ENCODE assay signal across 8 cellular contexts in genomic region chr22:21952586-21953571, GRCh38. TPM values are rescaled to one million over a fixed set of nuclear protein-coding genes. Genes with fewer than 3 reads are reported as not detected.
DNase-seq lines count a peak whose midpoint lies in the region; ATAC-seq and TF ChIP-seq lines count a peak whose summit lies in the region.

TSS of gene PPM1F (minus strand) at chr22:21952848. CDS start at chr22:21946048, 6,800 bp downstream.

- intact Hi-C loops in CD8-positive, alpha-beta T cell (cut with DNase I, micrococcal nuclease): loop anchor here (2.0 to 5.0 kb wide), 6 partner anchors 14 to 240 kb away; partner anchors contain the start of genes MAPK1 (in 2 of the 2), TOP3B (in 1 of the 2) and YPEL1 (in 1 of the 2)
- intact Hi-C loops in stomach (cut with DNase I; ENCODE audit: low total_unique reads): no loop called here

- TF ChIP-seq EP300 in stomach (IDR thresholded peaks at IDR 0.05): no peak

- H3K4me1 ChIP-seq in CD8-positive, alpha-beta T cell (ENCODE audit: insufficient read depth, low read length): peaks cover 11% of the 10 kb centered on the region
- H3K4me1 ChIP-seq in KMS-11 (ENCODE audit: low read depth, poor library complexity, severe bottlenecking): peaks cover 2% of the 10 kb centered on the region
- peaks cover 5% of the 10 kb centered on the region; the same call in 1 of the 2 replicates for H3K4me1 ChIP-seq in SJCRH30
- peaks cover 4% of the 10 kb centered on the region for H3K4me1 ChIP-seq in neural progenitor cell
- peaks cover 4 to 46% (median 32%) of the 10 kb centered on the region in 4 donors for H3K4me1 ChIP-seq in stomach

- POLR2A ChIA-PET in CD8-positive, alpha-beta T cell (lab: Charles Lee): interaction anchor here (0.9 to 1.3 kb wide), 3 partner anchors 15 to 113 kb away, joined by 3 to 8 read pairs (median 3); no protein-coding TSS in a partner anchor

- H3K27ac Mint-ChIP-seq in CD8-positive, alpha-beta T cell: no peak within 1 kb of the TSS
- H3K27ac Mint-ChIP-seq in neural progenitor cell: peak within 1 kb of the TSS; percentile 27

- peak; percentile 82 for TF ChIP-seq CTCF in CD8-positive, alpha-beta T cell (IDR thresholded peaks at IDR 0.05)
- TF ChIP-seq CTCF in KMS-11 (conservative IDR thresholded peaks at IDR 0.05; ENCODE audit: low read depth, low read length) (peak; percentile 73; the same call in 1 of the 2 replicates), foreskin fibroblast (IDR thresholded peaks at IDR 0.05; ENCODE audit: low read depth, low read length) (peak; percentile 53), neural progenitor cell (IDR thresholded peaks at IDR 0.05) (peak; percentile 93), stomach (IDR thresholded peaks at IDR 0.05) (peak in 5 of 7 experiments; percentile 37 to 95 (median 84))

- H3F3A ChIP-seq in neural progenitor cell (ENCODE audit: low read depth): peaks cover 5% of the 10 kb centered on the region

- H4K20me1 ChIP-seq in KMS-11 (ENCODE audit: insufficient read depth): no peaks in the 10 kb centered on the region
- H4K20me1 ChIP-seq in neural progenitor cell (ENCODE audit: low read depth): peaks cover 7% of the 10 kb centered on the region

- ATAC-seq in CD8-positive, alpha-beta T cell: peak; percentile 91
- peak; percentile 58 for ATAC-seq in GM19468 (IDR thresholded peaks at IDR 0.05; ENCODE audit: extremely low read depth, unreplicated experiment)

- H3K36me3 Mint-ChIP-seq in CD8-positive, alpha-beta T cell: no peaks in the 10 kb centered on the region
- H3K36me3 Mint-ChIP-seq in neural progenitor cell: no peaks in the 10 kb centered on the region

- H3K4me2 ChIP-seq in KMS-11: peak within 1 kb of the TSS; percentile 34
- peak within 1 kb of the TSS; percentile 98 for H3K4me2 ChIP-seq in neural progenitor cell

- H3K27ac ChIP-seq in CD8-positive, alpha-beta T cell (ENCODE audit: low read depth, low read length): peak within 1 kb of the TSS; percentile 44
- H3K27ac ChIP-seq in KMS-11: no peak within 1 kb of the TSS
- peak within 1 kb of the TSS; percentile 79 for H3K27ac ChIP-seq in SJCRH30
- no peak within 1 kb of the TSS for H3K27ac ChIP-seq in neural progenitor cell
- H3K27ac ChIP-seq in stomach: peak within 1 kb of the TSS; percentile 49 to 87 (median 79)

- no peak for TF ChIP-seq POLR2A in stomach (IDR thresholded peaks at IDR 0.05)

- peak within 1 kb of the TSS; percentile 78 for H3K4me3 ChIP-seq in CD8-positive, alpha-beta T cell (ENCODE audit: low read depth, low read length)
- H3K4me3 ChIP-seq in KMS-11 (IDR thresholded peaks at IDR 0.05; ENCODE audit: insufficient read depth, low read depth, low read length): no peak within 1 kb of the TSS
- peak within 1 kb of the TSS; percentile 67 for H3K4me3 ChIP-seq in SJCRH30
- H3K4me3 ChIP-seq in foreskin fibroblast (ENCODE audit: low read depth in 1 of 2, low read length in 2 of 2): peak within 1 kb of the TSS; percentile 71 to 80
- peak within 1 kb of the TSS; percentile 76 for H3K4me3 ChIP-seq in neural progenitor cell
- peak within 1 kb of the TSS; percentile 73 to 87 (median 78) for H3K4me3 ChIP-seq in stomach

- H3K27me3 ChIP-seq in CD8-positive, alpha-beta T cell (ENCODE audit: insufficient read depth, low read length): no peaks in the 10 kb centered on the region
- no peaks in the 10 kb centered on the region; the same call in 1 of the 2 replicates for H3K27me3 ChIP-seq in KMS-11 (ENCODE audit: insufficient read depth, low read depth)
- H3K27me3 ChIP-seq in SJCRH30: no peaks in the 10 kb centered on the region
- H3K27me3 ChIP-seq in neural progenitor cell: peaks cover 19% of the 10 kb centered on the region
- H3K27me3 ChIP-seq in stomach: no peaks in the 10 kb centered on the region

- 9 to 21% (median 11%) methylated on average over 24 to 58 of the region's 58 CpGs for WGBS in stomach, 5 donors

- peaks cover 23% of the 10 kb centered on the region for H3K4me1 Mint-ChIP-seq in CD8-positive, alpha-beta T cell (ENCODE audit: low read depth)
- peaks cover 19% of the 10 kb centered on the region for H3K4me1 Mint-ChIP-seq in neural progenitor cell

- no peaks in the 10 kb centered on the region for H3K36me3 ChIP-seq in CD8-positive, alpha-beta T cell (ENCODE audit: insufficient read depth, low read length)
- H3K36me3 ChIP-seq in KMS-11 (ENCODE audit: insufficient read depth) (no peaks in the 10 kb centered on the region), SJCRH30 (no peaks in the 10 kb centered on the region), neural progenitor cell (no peaks in the 10 kb centered on the region), stomach (peaks cover 0 to 3% (median 2%) of the 10 kb centered on the region in 4 donors)

- no peaks in the 10 kb centered on the region for H3K9me3 ChIP-seq in CD8-positive, alpha-beta T cell (ENCODE audit: low read length)
- no peaks in the 10 kb centered on the region for H3K9me3 ChIP-seq in SJCRH30 (replicated peaks)
- H3K9me3 ChIP-seq in neural progenitor cell (ENCODE audit: low read depth): no peaks in the 10 kb centered on the region
- H3K9me3 ChIP-seq in stomach: no peaks in the 10 kb centered on the region

- H3K4me3 Mint-ChIP-seq in CD8-positive, alpha-beta T cell: peak within 1 kb of the TSS; percentile 88
- H3K4me3 Mint-ChIP-seq in neural progenitor cell: peak within 1 kb of the TSS; percentile 89

- no peaks in the 10 kb centered on the region for H3K79me2 ChIP-seq in KMS-11 (ENCODE audit: insufficient read depth, low read depth)
- H3K79me2 ChIP-seq in neural progenitor cell (ENCODE audit: low read depth): no peaks in the 10 kb centered on the region

- no peak within 1 kb of the TSS; the same call in 1 of the 2 replicates for H3K9ac ChIP-seq in KMS-11
- peak within 1 kb of the TSS; percentile 43 for H3K9ac ChIP-seq in neural progenitor cell

- H2AFZ ChIP-seq in KMS-11 (ENCODE audit: low read depth): peak within 1 kb of the TSS; percentile 82
- H2AFZ ChIP-seq in neural progenitor cell (replicated peaks): peak within 1 kb of the TSS; percentile 95

- no peaks in the 10 kb centered on the region for H3K27me3 Mint-ChIP-seq in CD8-positive, alpha-beta T cell (ENCODE audit: low read depth)
- no peaks in the 10 kb centered on the region for H3K27me3 Mint-ChIP-seq in neural progenitor cell (ENCODE audit: insufficient read depth, low read depth)

- DNase-seq in CD8-positive, alpha-beta T cell: peak; percentile 86 to 97 (median 90)
- DNase-seq in SJCRH30: peak; percentile 91 to 94
- DNase-seq in activated gamma-delta T cell treated with Interleukin-2 at 50 U/mL for 16 hours: peak; percentile 90
- DNase-seq in foreskin fibroblast: peak; percentile 49 to 87
- DNase-seq in neural progenitor cell (ENCODE audit: low spot score): peak; percentile 95
- DNase-seq in stomach: peak; percentile 91

- no peaks in the 10 kb centered on the region for H3K9me3 Mint-ChIP-seq in CD8-positive, alpha-beta T cell
- no peaks in the 10 kb centered on the region for H3K9me3 Mint-ChIP-seq in neural progenitor cell

- CTCF ChIA-PET in CD8-positive, alpha-beta T cell (lab: Charles Lee): interaction anchor here (0.7 to 10.0 kb wide), 20 partner anchors 14 to 267 kb away, joined by 3 to 197 read pairs (median 5); partner anchors contain the start of gene TOP3B

RNA-seq across cellular contexts. Expression of gene PPM1F, which starts in this region (rescaled TPM):
- total RNA-seq in CD8-positive, alpha-beta T cell: 10 to 100 TPM; 12.7 to 13.5 TPM
- total RNA-seq in SJCRH30 (2014; rRNA removed; shearing (Covaris generic)): 47.8 and 49.4 TPM in 2 replicates
- total RNA-seq in neural progenitor cell (ENCODE audit: low replicate concordance) (18.0 and 39.0 TPM in 2 replicates), stomach (100 to 1,000 TPM in 1 of 5 donors, 10 to 100 TPM in 4; 12.6 to 285 (median 22.3) TPM)
- 1 to 10 TPM; 6.7 to 9.9 (median 8.1) TPM for polyA plus RNA-seq in stomach

Comparison
In these comparisons a context has a peak if more than half of its experiments do, and no peak if none do; other contexts are left out.
1. H3K27ac ChIP-seq: peak in CD8-positive, alpha-beta T cell (single experiment), SJCRH30 (single experiment) and stomach (5 of 5); none in KMS-11 (single experiment) and neural progenitor cell (single experiment).
2. Peak in every context shown above with its lines, with median percentiles within 50 percentile points of each other: DNase-seq and CTCF ChIP-seq.